16 cellular contexts compared by ENCODE assay signal in the genomic region with DNA sequence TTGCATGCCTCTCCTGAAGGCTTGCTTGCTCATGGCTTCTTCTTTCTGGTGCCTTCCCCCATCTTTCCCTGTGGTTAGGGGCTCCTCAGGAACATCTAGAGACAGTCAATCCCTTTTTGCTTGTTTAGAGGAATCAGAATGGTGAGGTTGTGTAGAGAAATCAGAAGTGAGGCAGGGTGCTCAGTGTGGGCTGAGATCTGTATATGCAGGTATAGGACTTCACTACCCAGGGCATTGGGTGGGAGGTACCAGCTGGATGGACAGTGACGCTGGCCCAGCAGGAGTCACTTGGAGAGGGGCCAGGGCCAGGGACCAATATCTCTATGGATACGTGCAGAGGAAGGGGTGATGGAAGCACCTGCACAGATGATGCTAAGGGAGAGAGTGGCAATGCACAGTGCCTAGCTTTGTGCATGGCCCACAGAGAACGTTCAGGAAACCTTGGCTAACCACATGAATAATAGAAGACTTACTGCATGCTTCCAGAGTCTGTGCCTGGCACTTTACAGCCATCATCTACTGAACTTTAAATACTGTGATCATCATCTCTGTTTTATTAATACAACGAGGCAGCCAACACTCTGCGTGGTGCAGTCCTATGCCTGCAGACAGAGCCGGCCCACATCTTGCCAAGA.
"Had no signal": no experiment of that assay in that cellular context is flagged by ENCODE, and none has a peak within 500 bp of the region (broad histone marks: within the 10 kb centered on the region; RNA-seq: fewer than 3 reads in every experiment).

No MANE protein-coding gene starts in this region.

- ATAC-seq: activated CD8-positive, alpha-beta memory T cell treated with anti-CD3 and anti-CD28 coated beads, Interleukin-2, amount 10 ng/mL, durations not matched to agents 7 days and 5 days; naive thymus-derived CD8-positive, alpha-beta T cell had no signal

- H3K9me3 ChIP-seq: adrenal gland, left ventricle myocardium inferior, sigmoid colon, spleen, tibial nerve had no signal

- H3K36me3 ChIP-seq: adrenal gland, cardiac muscle cell, left ventricle myocardium inferior, sigmoid colon, tibial nerve, WERI-Rb-1 had no signal

- H3K79me2 ChIP-seq: parathyroid adenoma had no signal

- H3K9ac ChIP-seq: parathyroid adenoma had no signal

- FAIRE-seq: kidney had no signal

- H3K4me3 ChIP-seq: adrenal gland, cardiac muscle cell, left ventricle myocardium inferior, sigmoid colon, spleen, tibial nerve had no signal

- H3K4me1 ChIP-seq: adrenal gland, left ventricle myocardium inferior, parathyroid adenoma, sigmoid colon, spleen, tibial nerve had no signal

- DNase-seq: activated CD4-positive, alpha-beta memory T cell treated with anti-CD3 and anti-CD28 coated beads for 36 hours; activated CD8-positive, alpha-beta memory T cell treated with anti-CD3 and anti-CD28 coated beads, Interleukin-2, amount 10 ng/mL, durations not matched to agents 7 days and 5 days; activated naive CD4-positive, alpha-beta T cell treated with anti-CD3 and anti-CD28 coated beads, Interleukin-2, amount 10 ng/mL, durations not matched to agents 7 days and 5 days; activated T-cell treated with anti-CD3 and anti-CD28 coated beads, Interleukin-2, amount 50 U/mL, for 1 hour; adrenal gland; hippocampal formation; kidney; left ventricle myocardium inferior; mesenchymal stem cell; naive thymus-derived CD8-positive, alpha-beta T cell; sigmoid colon; spleen; WERI-Rb-1 had no signal

- H3K27ac ChIP-seq: adrenal gland, cardiac muscle cell, left ventricle myocardium inferior, parathyroid adenoma, sigmoid colon, spleen, tibial nerve, WERI-Rb-1 had no signal

- H3K27me3 ChIP-seq: adrenal gland, cardiac muscle cell, sigmoid colon, spleen, tibial nerve had no signal

- H2AFZ ChIP-seq: parathyroid adenoma had no signal
